8 cellular contexts compared by ENCODE assay signal in genomic region chr10:32005050-32005449, GRCh38. TPM values are rescaled to one million over a fixed set of nuclear protein-coding genes. Genes with fewer than 3 reads are reported as not detected.
A peak's percentile ranks its signal among the peaks of the same experiment; 100 is the strongest.
DNase-seq lines count a peak whose midpoint lies in the region; ATAC-seq and TF ChIP-seq lines count a peak whose summit lies in the region.

No MANE protein-coding gene starts in this region.

- H3K4me3 ChIP-seq in SK-N-SH (ENCODE audit: low read depth in 2 of 2, low read length in 1 of 2) (no peak overlapping the region), right lobe of liver (no peak overlapping the region)

- H3K27me3 ChIP-seq in SK-N-SH (ENCODE audit: insufficient read depth), result no peaks in the 10 kb centered on the region
- no peaks in the 10 kb centered on the region for H3K27me3 ChIP-seq in right lobe of liver

- no peaks in the 10 kb centered on the region for H3K9me3 Mint-ChIP-seq in central memory CD8-positive, alpha-beta T cell

- H3K79me2 ChIP-seq in SK-N-SH (ENCODE audit: insufficient read depth), result peaks cover 9% of the 10 kb centered on the region

- no peaks in the 10 kb centered on the region for H4K20me1 ChIP-seq in SK-N-SH (ENCODE audit: insufficient read depth)

- WGBS in SK-N-SH (ENCODE audit: low lambda C conversion rate), result 64% methylated on average over 4 of the region's 4 CpGs
- 51% methylated on average over 4 of the region's 4 CpGs for WGBS in right lobe of liver (ENCODE audit: insufficient coverage, low coverage, low lambda C conversion rate, missing lambda C conversion rate)

- no peak for TF ChIP-seq POLR2A in right lobe of liver (IDR thresholded peaks at IDR 0.05)

- H3F3A ChIP-seq in SK-N-SH (replicated peaks; ENCODE audit: insufficient read depth), result peaks cover 18% of the 10 kb centered on the region

- no peak overlapping the region for H3K4me2 ChIP-seq in SK-N-SH

- no peak overlapping the region for H2AFZ ChIP-seq in SK-N-SH (ENCODE audit: low read depth)

- no peaks in the 10 kb centered on the region for H3K9me2 ChIP-seq in SK-N-SH

- peaks cover 0 to 9% of the 10 kb centered on the region in 2 experiments; a peak in 1 of 4 replicates for H3K4me1 ChIP-seq in SK-N-SH (ENCODE audit: control insufficient read depth in 1 of 2, insufficient read depth in 2 of 2, low read depth in 1 of 2, low read length in 1 of 2)
- no peaks in the 10 kb centered on the region for H3K4me1 ChIP-seq in right lobe of liver

- TF ChIP-seq EP300 in SK-N-SH (IDR thresholded peaks at IDR 0.05; ENCODE audit: borderline replicate concordance in 1 of 2, low read depth in 1 of 2, low read length in 1 of 2), result no peak

- H3K4me1 Mint-ChIP-seq in central memory CD8-positive, alpha-beta T cell, result peaks cover 6% of the 10 kb centered on the region

- H3K9ac ChIP-seq in SK-N-SH, result no peak overlapping the region

- peak in 5 of 6 experiments; percentile 1 to 50 (median 26) for DNase-seq in stimulated activated naive CD4-positive, alpha-beta T cell (lab: John Stamatoyannopoulos, UW)
- DNase-seq in stimulated activated naive CD4-positive, alpha-beta T cell treated with Interleukin-2 at 50 U/mL for 16 hours (lab: John Stamatoyannopoulos, UW), result no peak
- peak; percentile 38 for DNase-seq in SK-N-SH
- DNase-seq in central memory CD8-positive, alpha-beta T cell (ENCODE audit: low spot score in 2 of 2), result peak in 1 of 2 donors; percentile 27
- no peak for DNase-seq in right lobe of liver
- no peak for DNase-seq in putamen (ENCODE audit: low spot score)
- DNase-seq in 8988T, result no peak

- TF ChIP-seq CTCF in SK-N-SH (IDR thresholded peaks at IDR 0.05) (peak; percentile 64), right lobe of liver (IDR thresholded peaks at IDR 0.05) (peak; percentile 41 to 51 (median 46))

- no peak overlapping the region for H3K27ac ChIP-seq in SK-N-SH (ENCODE audit: low read depth in 2 of 2, low read length in 1 of 2)
- no peak overlapping the region for H3K27ac ChIP-seq in right lobe of liver

- H3K9me3 ChIP-seq in SK-N-SH (no peaks in the 10 kb centered on the region), right lobe of liver (no peaks in the 10 kb centered on the region)

- H3K4me3 Mint-ChIP-seq in central memory CD8-positive, alpha-beta T cell, result no peak overlapping the region

- CTCF ChIA-PET in SK-N-SH (lab: Yijun Ruan, JAX), result interaction anchor here (0.5 to 4.0 kb wide), 13 partner anchors 13 to 1295 kb away, joined by 3 to 22 read pairs (median 4); no protein-coding TSS in a partner anchor

- peaks cover 21 to 35% of the 10 kb centered on the region in 2 experiments for H3K36me3 ChIP-seq in SK-N-SH (replicated peaks in 1 of 2; ENCODE audit: control insufficient read depth in 1 of 2, insufficient read depth in 2 of 2, low read length in 1 of 2)
- peaks cover 0 to 15% (median 0%) of the 10 kb centered on the region in 4 donors for H3K36me3 ChIP-seq in right lobe of liver

- ATAC-seq in HG03571 (IDR thresholded peaks at IDR 0.05; ENCODE audit: unreplicated experiment) (peak; percentile 53), right lobe of liver (peak; percentile 67 to 72 (median 69))
- peak; percentile 58 for ATAC-seq in central memory CD8-positive, alpha-beta T cell (replicated peaks; ENCODE audit: extremely low read depth, poor library complexity, severe bottlenecking)

- intact Hi-C loops in right lobe of liver (cut with DNase I), result no loop called here

- peaks cover 21% of the 10 kb centered on the region for H3K36me3 Mint-ChIP-seq in central memory CD8-positive, alpha-beta T cell (ENCODE audit: insufficient read depth)

- no peak overlapping the region for H3K27ac Mint-ChIP-seq in central memory CD8-positive, alpha-beta T cell (ENCODE audit: low read depth)

- peak; percentile 59 for TF ChIP-seq RAD21 in SK-N-SH (IDR thresholded peaks at IDR 0.05; ENCODE audit: low read length)

- no peaks in the 10 kb centered on the region for H3K27me3 Mint-ChIP-seq in central memory CD8-positive, alpha-beta T cell

- POLR2A ChIA-PET in SK-N-SH (lab: Yijun Ruan, JAX), result no interaction called here

TF ChIP-seq in SK-N-SH, 30 proteins besides CTCF, POLR2A, EP300 and RAD21:
- TF ChIP-seq SMC3 (IDR thresholded peaks at IDR 0.05; ENCODE audit: low read depth, low read length), result peak; percentile 61
- 0 out of 2 replicates have a peak, but pooled peaks have one; percentile 24 for TF ChIP-seq MXI1 (IDR thresholded peaks at IDR 0.05; ENCODE audit: low read depth, low read length)
- no peak for TF ChIP-seq RCOR1 (IDR thresholded peaks at IDR 0.05; ENCODE audit: low read length)

RNA-seq across cellular contexts. Expression of gene KIF5B, which starts 51.2 kb away (rescaled TPM):
- polyA plus RNA-seq in SK-N-SH (2012; rRNA removed), result 15.7 and 18.2 TPM in 2 replicates
- 26.0 and 34.5 TPM in 2 replicates for polyA plus RNA-seq in SK-N-SH (2012; cell fraction: cytosol; rRNA removed)
- polyA plus RNA-seq in SK-N-SH (2012; cell fraction: nucleus; rRNA removed), result 8.1 and 17.2 TPM in 2 replicates
- total RNA-seq in right lobe of liver, result 10 to 100 TPM; 12.8 to 44.4 (median 23.3) TPM

Comparison
In these comparisons a context has a peak if more than half of its experiments do, and no peak if none do; other contexts are left out.
1. DNase-seq: peak in stimulated activated naive CD4-positive, alpha-beta T cell (5 of 6) and SK-N-SH (single experiment); none in stimulated activated naive CD4-positive, alpha-beta T cell treated with Interleukin-2 at 50 U/mL for 16 hours (single experiment), right lobe of liver (0 of 3), putamen (single experiment) and 8988T (single experiment).
2. Peak in every context shown above with its lines, with median percentiles within 50 percentile points of each other: ATAC-seq.